Comparison of ENCODE assay signal across 1 cellular context in genomic region chr2:32947484-32948143, GRCh38.
TF ChIP-seq lines count a peak whose summit lies in the region.

No MANE protein-coding gene starts in this region.

TF ChIP-seq in K562, 482 proteins besides CTCF, POLR2A, EP300 and RAD21 (continued from another document):
- TF ChIP-seq CTCFL (IDR thresholded peaks at IDR 0.05; ENCODE audit: borderline replicate concordance, insufficient read depth, low read depth, low read length, poor library complexity, severe bottlenecking) (no peak), BRF2 (IDR thresholded peaks at IDR 0.05; ENCODE audit: borderline replicate concordance, insufficient read depth, insufficient read length) (no peak), KDM5B (IDR thresholded peaks at IDR 0.05; ENCODE audit: insufficient replicate concordance, low read depth, low read length) (peak; percentile 46), MAX (CRISPR knock-in tag; IDR thresholded peaks at IDR 0.05) (peak; percentile 21; the same call in 1 of the 2 replicates), ZMIZ1 (IDR thresholded peaks at IDR 0.05; ENCODE audit: low read depth in 2 of 2, low read length in 2 of 2) (no peak), UBTF (IDR thresholded peaks at IDR 0.05; ENCODE audit: borderline replicate concordance in 1 of 2, low read depth in 2 of 2, low read length in 2 of 2) (peak in 1 of 2 experiments; percentile 56; a peak in 1 of 4 replicates), ZNF76 (CRISPR knock-in tag; IDR thresholded peaks at IDR 0.05; ENCODE audit: borderline replicate concordance) (no peak), BRD4 (IDR thresholded peaks at IDR 0.05) (no peak), ZNF740 (CRISPR knock-in tag; IDR thresholded peaks at IDR 0.05) (peak; percentile 40; the same call in 1 of the 2 replicates), ZNF740 (tag; IDR thresholded peaks at IDR 0.05) (no peak), NCOR1 (IDR thresholded peaks at IDR 0.05) (no peak), EZH2 (IDR thresholded peaks at IDR 0.05; ENCODE audit: borderline replicate concordance, low read depth, low read length) (no peak), ZNF583 (CRISPR knock-in tag; IDR thresholded peaks at IDR 0.05) (no peak), FOXP1 (CRISPR knock-in tag; IDR thresholded peaks at IDR 0.05) (no peak), E2F6 (IDR thresholded peaks at IDR 0.05; ENCODE audit: borderline replicate concordance in 1 of 2, extremely low read depth in 1 of 2, insufficient read depth in 1 of 2, insufficient read length in 1 of 2, low read depth in 1 of 2, low read length in 1 of 2, poor library complexity in 1 of 2, severe bottlenecking in 1 of 2) (peak in 1 of 2 experiments; percentile 40), ZNF316 (IDR thresholded peaks at IDR 0.05) (no peak), SRSF9 (IDR thresholded peaks at IDR 0.05; ENCODE audit: borderline replicate concordance, low read depth, low read length) (no peak), ZNF695 (CRISPR knock-in tag; IDR thresholded peaks at IDR 0.05) (no peak), ZNF766 (CRISPR knock-in tag; conservative IDR thresholded peaks at IDR 0.05) (no peak), ETV1 (tag; conservative IDR thresholded peaks at IDR 0.05; ENCODE audit: low read depth) (no peak), PHTF2 (CRISPR knock-in tag; IDR thresholded peaks at IDR 0.05) (no peak), ZNF134 (CRISPR knock-in tag; conservative IDR thresholded peaks at IDR 0.05) (no peak), DDX20 (tag; IDR thresholded peaks at IDR 0.05; ENCODE audit: low read depth) (no peak), WHSC1 (IDR thresholded peaks at IDR 0.05; ENCODE audit: low read length) (no peak), FOXO4 (CRISPR knock-in tag; IDR thresholded peaks at IDR 0.05) (no peak), MBD2 (IDR thresholded peaks at IDR 0.05; ENCODE audit: borderline replicate concordance, low read depth) (no peak), HMGXB4 (CRISPR knock-in tag; IDR thresholded peaks at IDR 0.05) (no peak), CHD4 (IDR thresholded peaks at IDR 0.05; ENCODE audit: insufficient read depth, insufficient replicate concordance, low read depth, low read length, poor library complexity, severe bottlenecking) (no peak), ETS1 (conservative IDR thresholded peaks at IDR 0.05; ENCODE audit: control insufficient read depth, low read depth, low read length) (no peak), STAT5B (CRISPR knock-in tag; IDR thresholded peaks at IDR 0.05) (no peak), MCM2 (IDR thresholded peaks at IDR 0.05; ENCODE audit: low read depth) (no peak), TAF1 (IDR thresholded peaks at IDR 0.05; ENCODE audit: control insufficient read depth, extremely low read depth, insufficient read depth, low read length, severe bottlenecking) (peak; percentile 29), U2AF2 (optimal IDR thresholded peaks at IDR 0.05; ENCODE audit: low read depth, low read length) (no peak), SRSF1 (IDR thresholded peaks at IDR 0.05; ENCODE audit: low read depth, low read length) (no peak), ZNF280A (IDR thresholded peaks at IDR 0.05; ENCODE audit: low read depth, partially characterized antibody) (no peak), CXXC5 (CRISPR knock-in tag; IDR thresholded peaks at IDR 0.05) (peak; percentile 46; the same call in 1 of the 2 replicates), ZBTB5 (IDR thresholded peaks at IDR 0.05) (no peak), C11orf30 (IDR thresholded peaks at IDR 0.05; ENCODE audit: low read depth) (no peak), ZNF133 (CRISPR knock-in tag; IDR thresholded peaks at IDR 0.05) (no peak), HNRNPH1 (optimal IDR thresholded peaks at IDR 0.05; ENCODE audit: low read depth, low read length) (no peak), RCOR1 (IDR thresholded peaks at IDR 0.05; ENCODE audit: borderline replicate concordance in 1 of 2, low read depth in 2 of 2, low read length in 2 of 2) (no peak; a peak in 1 of 4 replicates), TBP (optimal IDR thresholded peaks at IDR 0.05; ENCODE audit: low read depth, low read length) (peak; percentile 16), SP1 (CRISPR knock-in tag; IDR thresholded peaks at IDR 0.05) (no peak)
